20 cellular contexts compared by ENCODE assay signal in genomic region chr14:101111620-101112290, GRCh38.
A peak's percentile ranks its signal among the peaks of the same experiment; 100 is the strongest.
DNase-seq lines count a peak whose midpoint lies in the region; TF ChIP-seq lines count a peak whose summit lies in the region.
"Had no signal": no experiment of that assay in that cellular context is flagged by ENCODE, and none has a peak within 500 bp of the region (broad histone marks: within the 10 kb centered on the region; RNA-seq: fewer than 3 reads in every experiment).

No MANE protein-coding gene starts in this region.

- no peak for TF ChIP-seq EP300 in suprapubic skin (IDR thresholded peaks at IDR 0.05)

- no peak overlapping the region for H4K8ac ChIP-seq in H9 (replicated peaks; ENCODE audit: insufficient read length, low read depth, low read length)

- TF ChIP-seq POLR2A in suprapubic skin (IDR thresholded peaks at IDR 0.05) = no peak

- no peak overlapping the region for H3K56ac ChIP-seq in H9 (ENCODE audit: insufficient read length, low read depth, low read length)

- H4K20me1 ChIP-seq in H9 (ENCODE audit: control insufficient read depth, insufficient read depth, insufficient read length) = no peaks in the 10 kb centered on the region

- 45% methylated on average over 22 of the region's 23 CpGs for WGBS in suprapubic skin
- no CpG with 5 or more reads among the region's 23 CpGs for WGBS in H9 (ENCODE audit: extremely low coverage, insufficient read length, low lambda C conversion rate)

- no peak overlapping the region for H3K4me3 ChIP-seq in suprapubic skin

- H3K4me2 ChIP-seq in H9 (ENCODE audit: insufficient read depth, insufficient read length, low read length) = no peak overlapping the region

- H2BK120ac ChIP-seq in H9 (ENCODE audit: low read depth, low read length, poor library complexity, severe bottlenecking) = no peak overlapping the region

- no peak overlapping the region; the same call in 1 of the 2 replicates for H3K14ac ChIP-seq in H9 (ENCODE audit: insufficient read depth, low read length)

- no peak overlapping the region for H4K91ac ChIP-seq in H9 (ENCODE audit: insufficient read length, low read depth, low read length)

- H3K27me3 Mint-ChIP-seq in H9 (ENCODE audit: low read depth) = peaks cover 17% of the 10 kb centered on the region
- H3K27me3 Mint-ChIP-seq: activated naive CD4-positive, alpha-beta T cell treated with anti-CD3 and anti-CD28 coated beads, Interleukin-2, amount 50 U/mL, for 24 hours; dendritic cell treated with granulocyte-macrophage colony-stimulating factor and Interleukin-4, amounts not matched to agents 40 ng/mL and 50 ng/mL, for 4 days; stimulated activated naive CD8-positive, alpha-beta T cell treated with anti-CD3 and anti-CD28 coated beads, Interleukin-15, Interleukin-2, amounts not matched to agents 100 ng/mL and 50 ng/mL, for 24 hours had no signal

- H3K9me3 ChIP-seq in suprapubic skin (no peaks in the 10 kb centered on the region), H9 (ENCODE audit: control insufficient read depth, low read depth, low read length) (no peaks in the 10 kb centered on the region)
- H3K9me3 ChIP-seq: BE2C had no signal

- no peak overlapping the region for H2AFZ ChIP-seq in H9 (ENCODE audit: low read length)

- H3K36me3 ChIP-seq in suprapubic skin = no peaks in the 10 kb centered on the region
- H3K36me3 ChIP-seq: BE2C had no signal

- no peak overlapping the region for H3T11ph ChIP-seq in H9 (ENCODE audit: low read length)

- H3K18ac ChIP-seq in H9 (ENCODE audit: insufficient read length, low read depth, low read length) = no peak overlapping the region

- no peak overlapping the region for H2BK20ac ChIP-seq in H9 (ENCODE audit: low read depth, low read length, poor library complexity, severe bottlenecking)

- no peak overlapping the region for H3K4me3 Mint-ChIP-seq in H9
- H3K4me3 Mint-ChIP-seq: activated naive CD4-positive, alpha-beta T cell treated with anti-CD3 and anti-CD28 coated beads, Interleukin-2, amount 50 U/mL, for 24 hours; dendritic cell treated with granulocyte-macrophage colony-stimulating factor and Interleukin-4, amounts not matched to agents 40 ng/mL and 50 ng/mL, for 4 days; stimulated activated naive CD8-positive, alpha-beta T cell treated with anti-CD3 and anti-CD28 coated beads, Interleukin-15, Interleukin-2, amounts not matched to agents 100 ng/mL and 50 ng/mL, for 24 hours had no signal

- no peak overlapping the region for H3K23ac ChIP-seq in H9 (ENCODE audit: insufficient read length, low read depth, low read length)

- H3K27ac Mint-ChIP-seq in H9 = peak overlapping the region in 1 of 3 experiments; percentile 84; a peak in 1 of 7 replicates
- H3K27ac Mint-ChIP-seq: activated naive CD4-positive, alpha-beta T cell treated with anti-CD3 and anti-CD28 coated beads, Interleukin-2, amount 50 U/mL, for 24 hours; dendritic cell treated with granulocyte-macrophage colony-stimulating factor and Interleukin-4, amounts not matched to agents 40 ng/mL and 50 ng/mL, for 4 days; stimulated activated naive CD8-positive, alpha-beta T cell treated with anti-CD3 and anti-CD28 coated beads, Interleukin-15, Interleukin-2, amounts not matched to agents 100 ng/mL and 50 ng/mL, for 24 hours had no signal

- H3K4ac ChIP-seq in H9 (ENCODE audit: low read depth, low read length) = no peak overlapping the region

- peaks cover 11 to 14% of the 10 kb centered on the region in 2 experiments for H3K4me1 Mint-ChIP-seq in H9
- H3K4me1 Mint-ChIP-seq: activated naive CD4-positive, alpha-beta T cell treated with anti-CD3 and anti-CD28 coated beads, Interleukin-2, amount 50 U/mL, for 24 hours had no signal

- H3K9ac ChIP-seq in H9 (ENCODE audit: extremely low read depth, insufficient read length, low read length) = no peak overlapping the region

- H2BK5ac ChIP-seq in H9 (ENCODE audit: insufficient read length, low read length) = no peak overlapping the region

- H3K27ac ChIP-seq in suprapubic skin (no peak overlapping the region), H9 (ENCODE audit: insufficient read length, low read depth, low read length) (no peak overlapping the region)

- no peaks in the 10 kb centered on the region for H3K23me2 ChIP-seq in H9 (ENCODE audit: insufficient read length, low read depth, low read length, poor library complexity, severe bottlenecking)

- H3K4me1 ChIP-seq in suprapubic skin (no peaks in the 10 kb centered on the region), H9 (ENCODE audit: insufficient read depth, low read length) (no peaks in the 10 kb centered on the region)
- H3K4me1 ChIP-seq: BE2C had no signal

- H4K5ac ChIP-seq in H9 (ENCODE audit: insufficient read length, low read depth, low read length) = no peak overlapping the region

- H3K79me2 ChIP-seq in H9 (ENCODE audit: insufficient read depth, low read length) = no peaks in the 10 kb centered on the region

- H3K9me3 Mint-ChIP-seq in H9 = no peaks in the 10 kb centered on the region; a peak in 1 of 5 replicates
- H3K9me3 Mint-ChIP-seq: activated naive CD4-positive, alpha-beta T cell treated with anti-CD3 and anti-CD28 coated beads, Interleukin-2, amount 50 U/mL, for 24 hours; dendritic cell treated with granulocyte-macrophage colony-stimulating factor and Interleukin-4, amounts not matched to agents 40 ng/mL and 50 ng/mL, for 4 days; stimulated activated naive CD8-positive, alpha-beta T cell treated with anti-CD3 and anti-CD28 coated beads, Interleukin-15, Interleukin-2, amounts not matched to agents 100 ng/mL and 50 ng/mL, for 24 hours had no signal

- no peaks in the 10 kb centered on the region for H3K27me3 ChIP-seq in suprapubic skin
- H3K27me3 ChIP-seq in H9 (ENCODE audit: insufficient read depth, low read length) = no peaks in the 10 kb centered on the region
- H3K27me3 ChIP-seq: BE2C had no signal

- H3K36me3 Mint-ChIP-seq in H9 (ENCODE audit: insufficient read depth in 1 of 3, low read depth in 3 of 3) = no peaks in the 10 kb centered on the region; a peak in 1 of 7 replicates
- H3K36me3 Mint-ChIP-seq: activated naive CD4-positive, alpha-beta T cell treated with anti-CD3 and anti-CD28 coated beads, Interleukin-2, amount 50 U/mL, for 24 hours had no signal

- H2BK12ac ChIP-seq in H9 (ENCODE audit: insufficient read length, low read depth, low read length) = no peak overlapping the region

- no peak overlapping the region for H2BK15ac ChIP-seq in H9 (ENCODE audit: low read depth, low read length)

- TF ChIP-seq CTCF in suprapubic skin (IDR thresholded peaks at IDR 0.05) (no peak), H9 (conservative IDR thresholded peaks at IDR 0.05) (no peak)

- no peak overlapping the region for H2AK5ac ChIP-seq in H9 (ENCODE audit: insufficient read length, low read length)

- H3K79me1 ChIP-seq in H9 (ENCODE audit: insufficient read depth, low read depth, low read length, poor library complexity, severe bottlenecking) = no peaks in the 10 kb centered on the region

- peak; percentile 30 for DNase-seq in activated CD8-positive, alpha-beta memory T cell treated with anti-CD3 and anti-CD28 coated beads, Interleukin-2, amount 50 U/mL, for 48 hours
- no peak for DNase-seq in activated CD8-positive, alpha-beta memory T cell treated with anti-CD3 and anti-CD28 coated beads, Interleukin-2, amount 50 U/mL, for 4 hours
- DNase-seq in Kasumi-1 (lab: John Stamatoyannopoulos, UW) = peak; percentile 5 to 14
- peak; percentile 5 for DNase-seq in mucosa of gallbladder (ENCODE audit: low spot score)
- peak; percentile 52 to 63 for DNase-seq in suprapubic skin (ENCODE audit: low spot score in 2 of 2)
- no peak for DNase-seq in superior temporal gyrus (ENCODE audit: extremely low spot score)
- no peak for DNase-seq in H9
- DNase-seq in T-helper 9 cell = no peak
- DNase-seq: anterior cingulate cortex, BE2C, DMS79, GOT3, KG1, mesenchymal stem cell, NCI-H1436, PC-3, right cardiac atrium had no signal

Comparison
In these comparisons a context has a peak if more than half of its experiments do, and no peak if none do; other contexts are left out.
1. DNase-seq: peak in activated CD8-positive, alpha-beta memory T cell treated with anti-CD3 and anti-CD28 coated beads, Interleukin-2, amount 50 U/mL, for 48 hours (single experiment), Kasumi-1 (2 of 2), mucosa of gallbladder (single experiment) and suprapubic skin (2 of 2); none in activated CD8-positive, alpha-beta memory T cell treated with anti-CD3 and anti-CD28 coated beads, Interleukin-2, amount 50 U/mL, for 4 hours (single experiment), superior temporal gyrus (single experiment), H9 (single experiment) and T-helper 9 cell (single experiment).